9 cellular contexts compared by ENCODE assay signal in genomic region chr12:115571446-115571845, GRCh38.
"Had no signal": no experiment of that assay in that cellular context is flagged by ENCODE, and none has a peak within 500 bp of the region (broad histone marks: within the 10 kb centered on the region; RNA-seq: fewer than 3 reads in every experiment).

No MANE protein-coding gene starts in this region.

- H3K9me3 ChIP-seq: HAP-1 had no signal

- H3K4me3 Mint-ChIP-seq: GM23338, H9 had no signal

- H3K9me3 Mint-ChIP-seq: GM23338, HFFc6 had no signal

- ATAC-seq: GM23338, HCT116 had no signal

- H3K4me3 ChIP-seq: GM23248, GM23338, HAP-1 had no signal

- H3K27ac Mint-ChIP-seq: GM23338, H9 had no signal

- H3K27ac ChIP-seq: GM23248 had no signal

- H3K36me3 ChIP-seq: HAP-1 had no signal

- DNase-seq: GM23248, GOT3, H7, H9, HCEC 1CT, HFFc6 had no signal

- H3K4me1 ChIP-seq: HAP-1 had no signal
